Comparison of ENCODE assay signal across 17 cellular contexts in the genomic region with DNA sequence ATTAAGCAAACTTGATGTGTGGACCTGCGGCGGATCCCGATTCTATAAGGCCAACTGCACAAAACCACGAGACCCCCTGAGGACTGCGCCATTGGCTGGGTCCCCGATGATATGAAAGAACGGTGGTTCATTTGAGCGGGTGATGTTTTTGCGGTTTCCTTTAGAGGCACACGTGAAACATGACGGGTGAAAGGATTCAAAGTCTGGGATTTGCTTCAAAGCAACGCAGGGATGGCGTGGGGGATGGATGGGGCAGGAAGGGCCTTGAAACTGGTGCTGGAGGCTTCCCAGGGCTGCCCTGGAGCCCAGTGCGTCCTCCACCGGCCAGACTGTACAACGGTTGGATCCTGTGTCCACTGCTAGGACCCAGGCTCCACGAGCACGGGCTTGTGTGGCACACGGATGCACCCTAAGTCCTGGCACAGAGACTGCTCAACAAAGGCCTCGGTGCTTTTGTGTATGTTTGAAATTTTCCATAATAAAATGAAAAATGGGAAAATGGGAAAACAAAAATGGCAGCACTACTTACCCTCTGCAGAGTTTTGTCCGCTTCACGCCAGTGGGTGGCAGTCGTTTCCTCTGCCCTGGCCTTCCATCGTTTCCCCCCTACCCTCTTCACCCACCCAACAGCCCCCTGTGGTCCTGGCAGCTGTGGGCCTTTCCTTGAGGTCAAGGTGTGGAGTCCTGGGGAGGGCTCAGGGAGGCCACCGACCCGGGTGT. TPM values are rescaled to one million over a fixed set of nuclear protein-coding genes. Genes with fewer than 3 reads are reported as not detected.
A peak's percentile ranks its signal among the peaks of the same experiment; 100 is the strongest.
DNase-seq lines count a peak whose midpoint lies in the region; ATAC-seq and TF ChIP-seq lines count a peak whose summit lies in the region.
"Had no signal": no experiment of that assay in that cellular context is flagged by ENCODE, and none has a peak within 500 bp of the region (broad histone marks: within the 10 kb centered on the region; RNA-seq: fewer than 3 reads in every experiment).

No MANE protein-coding gene starts in this region.

- intact Hi-C loops in esophagus muscularis mucosa (cut with DNase I) = no loop called here

- no peaks in the 10 kb centered on the region for H3K36me3 ChIP-seq in esophagus muscularis mucosa
- no peaks in the 10 kb centered on the region for H3K36me3 ChIP-seq in BE2C

- H3K27ac Mint-ChIP-seq in activated naive CD8-positive, alpha-beta T cell = no peak overlapping the region
- H3K27ac Mint-ChIP-seq in activated naive CD8-positive, alpha-beta T cell treated with anti-CD3 and anti-CD28 coated beads for 36 hours = no peak overlapping the region
- H3K27ac Mint-ChIP-seq in stimulated activated memory B cell treated with anti-CD40 and anti-IgM and Interleukin-4, amounts not matched to agents 10 μg/mL and 1 μg/mL and 100 μg/mL, for 72 hours = peak overlapping the region; percentile 71
- no peak overlapping the region for H3K27ac Mint-ChIP-seq in HFFc6
- H3K27ac Mint-ChIP-seq: nephron progenitor cell had no signal

- peaks cover 3% of the 10 kb centered on the region for H3K27me3 Mint-ChIP-seq in activated naive CD8-positive, alpha-beta T cell
- peaks cover 20% of the 10 kb centered on the region for H3K27me3 Mint-ChIP-seq in activated naive CD8-positive, alpha-beta T cell treated with anti-CD3 and anti-CD28 coated beads for 36 hours
- peaks cover 16% of the 10 kb centered on the region for H3K27me3 Mint-ChIP-seq in stimulated activated memory B cell treated with anti-CD40 and anti-IgM and Interleukin-4, amounts not matched to agents 10 μg/mL and 1 μg/mL and 100 μg/mL, for 72 hours
- H3K27me3 Mint-ChIP-seq in HFFc6 (ENCODE audit: insufficient read depth) = peaks cover 12% of the 10 kb centered on the region

- no peak overlapping the region; the same call in 1 of the 2 replicates for H3K4me3 ChIP-seq in Jurkat, Clone E6-1 (ENCODE audit: low read length)
- H3K4me3 ChIP-seq in esophagus muscularis mucosa (no peak overlapping the region), BE2C (ENCODE audit: low read depth, low read length) (no peak overlapping the region)

- H3K4me3 Mint-ChIP-seq in activated naive CD8-positive, alpha-beta T cell = peak overlapping the region; percentile 44
- H3K4me3 Mint-ChIP-seq in activated naive CD8-positive, alpha-beta T cell treated with anti-CD3 and anti-CD28 coated beads for 36 hours = no peak overlapping the region
- H3K4me3 Mint-ChIP-seq in stimulated activated memory B cell treated with anti-CD40 and anti-IgM and Interleukin-4, amounts not matched to agents 10 μg/mL and 1 μg/mL and 100 μg/mL, for 72 hours = no peak overlapping the region
- H3K4me3 Mint-ChIP-seq in HFFc6 = no peak overlapping the region
- H3K4me3 Mint-ChIP-seq: nephron progenitor cell had no signal

- no peak for TF ChIP-seq EP300 in esophagus muscularis mucosa (IDR thresholded peaks at IDR 0.05)

- H3K27me3 ChIP-seq in esophagus muscularis mucosa = peaks cover 0 to 67% (median 31%) of the 10 kb centered on the region in 4 donors
- H3K27me3 ChIP-seq in BE2C = peaks cover 26% of the 10 kb centered on the region

- H3K4me1 ChIP-seq in esophagus muscularis mucosa (peaks cover 21 to 30% (median 28%) of the 10 kb centered on the region in 4 donors), BE2C (no peaks in the 10 kb centered on the region)

- H3K9me3 Mint-ChIP-seq in activated naive CD8-positive, alpha-beta T cell (ENCODE audit: low read depth) = no peaks in the 10 kb centered on the region
- no peaks in the 10 kb centered on the region for H3K9me3 Mint-ChIP-seq in activated naive CD8-positive, alpha-beta T cell treated with anti-CD3 and anti-CD28 coated beads for 36 hours
- no peaks in the 10 kb centered on the region for H3K9me3 Mint-ChIP-seq in stimulated activated memory B cell treated with anti-CD40 and anti-IgM and Interleukin-4, amounts not matched to agents 10 μg/mL and 1 μg/mL and 100 μg/mL, for 72 hours
- no peaks in the 10 kb centered on the region for H3K9me3 Mint-ChIP-seq in HFFc6
- H3K9me3 Mint-ChIP-seq: activated T-helper 1 cell treated with anti-CD3 and anti-CD28 coated beads, Interleukin-12 subunit alpha, Interleukin-12 subunit beta, Interleukin-2, Interleukin-4 antibody, amounts not matched to agents 30 ng/mL and 10 ng/mL and 1 ng/mL, durations not matched to agents 14 hours and 24 hours and 36 hours; nephron progenitor cell had no signal

- ATAC-seq in stimulated activated memory B cell treated with anti-CD40 and anti-IgM and Interleukin-4, amounts not matched to agents 10 μg/mL and 1 μg/mL and 100 μg/mL, for 72 hours = no peak

- H3K9me3 ChIP-seq in esophagus muscularis mucosa = no peaks in the 10 kb centered on the region
- no peaks in the 10 kb centered on the region for H3K9me3 ChIP-seq in BE2C

- H3K27ac ChIP-seq in esophagus muscularis mucosa (replicated peaks in 1 of 4) = no peak overlapping the region

- H3K36me3 Mint-ChIP-seq in activated naive CD8-positive, alpha-beta T cell = peaks cover 2% of the 10 kb centered on the region
- H3K36me3 Mint-ChIP-seq in activated naive CD8-positive, alpha-beta T cell treated with anti-CD3 and anti-CD28 coated beads for 36 hours = no peaks in the 10 kb centered on the region
- no peaks in the 10 kb centered on the region for H3K36me3 Mint-ChIP-seq in stimulated activated memory B cell treated with anti-CD40 and anti-IgM and Interleukin-4, amounts not matched to agents 10 μg/mL and 1 μg/mL and 100 μg/mL, for 72 hours
- no peaks in the 10 kb centered on the region for H3K36me3 Mint-ChIP-seq in HFFc6 (ENCODE audit: low read depth)

- no peak for TF ChIP-seq POLR2A in esophagus muscularis mucosa (IDR thresholded peaks at IDR 0.05; ENCODE audit: low read depth)

- DNase-seq in activated naive CD8-positive, alpha-beta T cell treated with anti-CD3 and anti-CD28 coated beads for 36 hours = no peak
- peak; percentile 85 for DNase-seq in Jurkat, Clone E6-1 (ENCODE audit: low read depth, low spot score)
- DNase-seq in esophagus muscularis mucosa (ENCODE audit: extremely low spot score) (peak; percentile 86), HFFc6 (no peak), BE2C (no peak), NCI-H510A (lab: John Stamatoyannopoulos, UW) (no peak)
- DNase-seq: activated CD4-positive, alpha-beta T cell treated with anti-CD3 and anti-CD28 coated beads for 4 hours; DMS 273 treated with DMSO at 0.1 percent for 48 hours; Karpas-422; NCI-H1436; NCI-H2227 treated with DMSO at 0.1 percent for 48 hours; nephron progenitor cell had no signal

- WGBS in esophagus muscularis mucosa = 91% methylated on average over 26 of the region's 26 CpGs

- TF ChIP-seq CTCF in esophagus muscularis mucosa (IDR thresholded peaks at IDR 0.05) = no peak
- no peak for TF ChIP-seq CTCF in HFFc6 (IDR thresholded peaks at IDR 0.05)
- TF ChIP-seq CTCF in BE2C (IDR thresholded peaks at IDR 0.05; ENCODE audit: low read depth, low read length) = no peak

- H3K4me1 Mint-ChIP-seq in activated naive CD8-positive, alpha-beta T cell (ENCODE audit: low read depth) = peaks cover 27% of the 10 kb centered on the region
- H3K4me1 Mint-ChIP-seq in activated naive CD8-positive, alpha-beta T cell treated with anti-CD3 and anti-CD28 coated beads for 36 hours = peaks cover 24% of the 10 kb centered on the region
- peaks cover 39% of the 10 kb centered on the region for H3K4me1 Mint-ChIP-seq in stimulated activated memory B cell treated with anti-CD40 and anti-IgM and Interleukin-4, amounts not matched to agents 10 μg/mL and 1 μg/mL and 100 μg/mL, for 72 hours
- H3K4me1 Mint-ChIP-seq in HFFc6 (ENCODE audit: low read depth) = no peaks in the 10 kb centered on the region

RNA-seq across cellular contexts. Expression of a gene that starts 3.6 kb away (rescaled TPM):
- 1 to 10 TPM; 2.5 to 2.9 TPM for total RNA-seq in activated naive CD8-positive, alpha-beta T cell treated with anti-CD3 and anti-CD28 coated beads for 36 hours
- polyA plus RNA-seq in Jurkat, Clone E6-1 (2012; ENCODE audit: insufficient read depth, insufficient read length) = 0.47 TPM
- total RNA-seq in esophagus muscularis mucosa = under 1 TPM in 3 of 4 donors, not detected in 1; 0.32 to 0.83 (median 0.42) TPM
- not detected for total RNA-seq in HFFc6 (2021; fragmentation: NEBNext Ultra II Directional; extraction: Animal tissue kit (Norgen Biotek cat#: 25700))
- not detected for polyA plus RNA-seq in BE2C (2012; ENCODE audit: insufficient read depth, insufficient read length, low read depth)
- total RNA-seq: H4, SK-MEL-5 had no signal

RNA-seq across cellular contexts. Expression of a gene that starts 35.0 kb away (rescaled TPM):
- total RNA-seq in activated naive CD8-positive, alpha-beta T cell treated with anti-CD3 and anti-CD28 coated beads for 36 hours = 1 to 10 TPM; 2.5 to 2.6 TPM
- polyA plus RNA-seq in Jurkat, Clone E6-1 (2012; ENCODE audit: insufficient read depth, insufficient read length) = 0.54 TPM
- 1 to 10 TPM in 1 of 4 donors, under 1 TPM in 2, not detected in 1; 0.29 to 1.2 (median 0.83) TPM for total RNA-seq in esophagus muscularis mucosa
- not detected for total RNA-seq in HFFc6 (2021; fragmentation: NEBNext Ultra II Directional; extraction: Animal tissue kit (Norgen Biotek cat#: 25700))
- not detected for polyA plus RNA-seq in BE2C (2012; ENCODE audit: insufficient read depth, insufficient read length, low read depth)
- total RNA-seq: SK-MEL-5 had no signal

RNA-seq across cellular contexts. Expression of a gene that starts 35.1 kb away (rescaled TPM):
- total RNA-seq in activated naive CD8-positive, alpha-beta T cell treated with anti-CD3 and anti-CD28 coated beads for 36 hours = 1 to 10 TPM; 5.4 to 5.5 TPM
- 0.44 TPM for polyA plus RNA-seq in Jurkat, Clone E6-1 (2012; ENCODE audit: insufficient read depth, insufficient read length)
- total RNA-seq in esophagus muscularis mucosa = 1 to 10 TPM in 2 of 4 donors, under 1 TPM in 1, not detected in 1; 0.52 to 3.5 (median 1.2) TPM
- total RNA-seq in HFFc6 (2021; fragmentation: NEBNext Ultra II Directional; extraction: Animal tissue kit (Norgen Biotek cat#: 25700)) = not detected
- polyA plus RNA-seq in BE2C (2012; ENCODE audit: insufficient read depth, insufficient read length, low read depth) = 3.5 TPM
- total RNA-seq: SK-MEL-5 had no signal

Comparison
In these comparisons a context has a peak if more than half of its experiments do, and no peak if none do; other contexts are left out.
1. DNase-seq: peak in Jurkat, Clone E6-1 (single experiment) and esophagus muscularis mucosa (single experiment); none in activated naive CD8-positive, alpha-beta T cell treated with anti-CD3 and anti-CD28 coated beads for 36 hours (single experiment), HFFc6 (single experiment), BE2C (single experiment) and NCI-H510A (single experiment).